9 cellular contexts compared by ENCODE assay signal in genomic region chr17:79850571-79851460, GRCh38. TPM values are rescaled to one million over a fixed set of nuclear protein-coding genes. Genes with fewer than 3 reads are reported as not detected.
DNase-seq lines count a peak whose midpoint lies in the region; ATAC-seq, FAIRE-seq and TF ChIP-seq lines count a peak whose summit lies in the region.
"Had no signal": no experiment of that assay in that cellular context is flagged by ENCODE, and none has a peak within 500 bp of the region (broad histone marks: within the 10 kb centered on the region; RNA-seq: fewer than 3 reads in every experiment).

No MANE protein-coding gene starts in this region.

- H3K36me3 ChIP-seq in psoas muscle (ENCODE audit: insufficient read depth in 1 of 2, low read depth in 1 of 2), result no peaks in the 10 kb centered on the region

- H3K27me3 ChIP-seq in foreskin keratinocyte (no peaks in the 10 kb centered on the region), psoas muscle (ENCODE audit: insufficient read depth in 3 of 3, low read length in 2 of 3) (peaks cover 0 to 86% (median 5%) of the 10 kb centered on the region in 3 donors)

- no peaks in the 10 kb centered on the region for H3K9me3 ChIP-seq in psoas muscle

- no peak for TF ChIP-seq POLR2A in GM12891 (IDR thresholded peaks at IDR 0.05; ENCODE audit: low read depth, low read length)

- TF ChIP-seq CTCF in foreskin keratinocyte (conservative IDR thresholded peaks at IDR 0.05) (peak; percentile 26), psoas muscle (IDR thresholded peaks at IDR 0.05) (no peak)

- no peaks in the 10 kb centered on the region for H3K4me1 ChIP-seq in foreskin keratinocyte
- H3K4me1 ChIP-seq in psoas muscle, result no peaks in the 10 kb centered on the region

- intact Hi-C loops in psoas muscle (cut with DNase I), result no loop called here

- H3K27ac ChIP-seq in foreskin keratinocyte (peak overlapping the region; percentile 12), psoas muscle (no peak overlapping the region)

- 85 to 92% (median 89%) methylated on average over 13 to 18 of the region's 18 CpGs for WGBS in psoas muscle, 3 donors

- DNase-seq in A172 (ENCODE audit: low spot score), result peak; percentile 98
- DNase-seq in GM12891 (ENCODE audit: insufficient read length, low spot score), result no peak
- DNase-seq in SW480 (ENCODE audit: low spot score), result peak; percentile 93
- DNase-seq in foreskin keratinocyte, result peak; percentile 89 to 95
- DNase-seq in psoas muscle, result no peak
- DNase-seq in NCI-H2107 treated with DMSO at 0.1 percent for 48 hours (lab: John Stamatoyannopoulos, UW; ENCODE audit: unreplicated experiment), result no peak
- DNase-seq in iPS-NIHi7 (ENCODE audit: extremely low spot score), result no peak
- DNase-seq in NCI-H2171 (lab: John Stamatoyannopoulos, UW), result no peak
- DNase-seq: NCI-H446 had no signal

- ATAC-seq in foreskin keratinocyte (peak; percentile 88), psoas muscle (no peak)

- no peak overlapping the region for H3K4me3 ChIP-seq in psoas muscle

- FAIRE-seq in GM12891 (lab: Jason Lieb, UNC), result peak; percentile 35

TF ChIP-seq in GM12891, 5 proteins besides CTCF, POLR2A, EP300 and RAD21:
- TF ChIP-seq SPI1 (IDR thresholded peaks at IDR 0.05; ENCODE audit: low read depth, low read length), result no peak
- no peak for TF ChIP-seq POLR2AphosphoS5 (IDR thresholded peaks at IDR 0.05; ENCODE audit: low read depth, low read length)
- no peak for TF ChIP-seq TAF1 (IDR thresholded peaks at IDR 0.05; ENCODE audit: low read depth, low read length)
- no peak for TF ChIP-seq POU2F2 (IDR thresholded peaks at IDR 0.05; ENCODE audit: low read depth, low read length)
- TF ChIP-seq PAX5 (IDR thresholded peaks at IDR 0.05; ENCODE audit: insufficient read depth, low read length, severe bottlenecking), result no peak

RNA-seq across cellular contexts. Expression of gene CBX4, which starts 11.6 kb away (rescaled TPM):
- total RNA-seq in A172 (2014; rRNA removed; shearing (Covaris generic)), result 17.2 and 20.5 TPM in 2 replicates
- polyA plus RNA-seq in GM12891 (2012; ENCODE audit: low read depth, missing spikeins), result 17.1 TPM
- total RNA-seq in foreskin keratinocyte, result 10.5 and 12.4 TPM in 2 replicates
- 7.6 and 7.8 TPM in 2 replicates for polyA plus RNA-seq in foreskin keratinocyte
- 1 to 10 TPM; 2.5 to 7.8 (median 4.6) TPM for total RNA-seq in psoas muscle
- 1 to 10 TPM; 1.9 to 3.6 (median 2.4) TPM for polyA plus RNA-seq in psoas muscle

RNA-seq across cellular contexts. Expression of gene CBX8, which starts 53.9 kb away (rescaled TPM):
- total RNA-seq in A172 (2014; rRNA removed; shearing (Covaris generic)), result 7.9 and 8.8 TPM in 2 replicates
- 2.8 TPM for polyA plus RNA-seq in GM12891 (2012; ENCODE audit: low read depth, missing spikeins)
- total RNA-seq in foreskin keratinocyte, result 2.9 and 4.5 TPM in 2 replicates
- polyA plus RNA-seq in foreskin keratinocyte, result 4.5 and 4.7 TPM in 2 replicates
- 1 to 10 TPM in 3 of 4 donors, under 1 TPM in 1; 0.40 to 3.3 (median 1.2) TPM for total RNA-seq in psoas muscle
- polyA plus RNA-seq in psoas muscle, result 1 to 10 TPM; 1.3 to 3.5 (median 1.3) TPM

Comparison
In these comparisons a context has a peak if more than half of its experiments do, and no peak if none do; other contexts are left out.
1. DNase-seq: peak in A172 (single experiment), SW480 (single experiment) and foreskin keratinocyte (2 of 2); none in GM12891 (single experiment), psoas muscle (0 of 2), NCI-H2107 treated with DMSO at 0.1 percent for 48 hours (single experiment), iPS-NIHi7 (single experiment) and NCI-H2171 (single experiment).